ENCODE assay signal across 2 cellular contexts in genomic region chr6:83047065-83047754, GRCh38.
TF ChIP-seq lines count a peak whose summit lies in the region.

No MANE protein-coding gene starts in this region.

TF ChIP-seq in H1, 55 proteins besides CTCF, POLR2A, EP300 and RAD21 (continued from another document):
- TF ChIP-seq YY1 (IDR thresholded peaks at IDR 0.05; ENCODE audit: low read depth, low read length) (peak; percentile 29; the same call in 1 of the 2 replicates), GABPA (IDR thresholded peaks at IDR 0.05; ENCODE audit: borderline replicate concordance, insufficient read depth, low read length) (no peak), SIN3A (conservative IDR thresholded peaks at IDR 0.05 in 1 of 2, IDR thresholded peaks at IDR 0.05 in 1 of 2; ENCODE audit: low read depth in 1 of 2, low read length in 2 of 2) (peak in 1 of 2 experiments; percentile 61; a peak in 1 of 4 replicates), SP1 (IDR thresholded peaks at IDR 0.05; ENCODE audit: low read depth, low read length) (0 out of 2 replicates have a peak, but pooled peaks have one; percentile 8)

TF ChIP-seq in neural cell, 6 proteins besides CTCF, POLR2A, EP300 and RAD21 (continued from another document):
- peak; percentile 51 for TF ChIP-seq MXI1 (conservative IDR thresholded peaks at IDR 0.05; ENCODE audit: poor library complexity, severe bottlenecking)
- TF ChIP-seq EZH2 (IDR thresholded peaks at IDR 0.05; ENCODE audit: borderline replicate concordance, insufficient read depth, low read length, poor library complexity, severe bottlenecking), result no peak
- TF ChIP-seq TAF1 (IDR thresholded peaks at IDR 0.05; ENCODE audit: low read depth), result no peak
- peak; percentile 58 for TF ChIP-seq SMC3 (conservative IDR thresholded peaks at IDR 0.05; ENCODE audit: poor library complexity)
- no peak for TF ChIP-seq REST (IDR thresholded peaks at IDR 0.05; ENCODE audit: borderline replicate concordance)
